8 cellular contexts compared by ENCODE assay signal in genomic region chr6:35688605-35689322, GRCh38. TPM values are rescaled to one million over a fixed set of nuclear protein-coding genes. Genes with fewer than 3 reads are reported as not detected.
DNase-seq lines count a peak whose midpoint lies in the region; ATAC-seq and TF ChIP-seq lines count a peak whose summit lies in the region.

FKBP5 (minus strand) TSS chr6:35688915; CDS start chr6:35642824, 46,091 bp downstream.

- peaks cover 28% of the 10 kb centered on the region for H3K4me1 Mint-ChIP-seq in osteocyte (ENCODE audit: unreplicated experiment)

- H3K4me1 ChIP-seq in DOHH2 (ENCODE audit: control insufficient read depth, low read length), result peaks cover 13% of the 10 kb centered on the region
- H3K4me1 ChIP-seq in thoracic aorta (ENCODE audit: control insufficient read depth in 1 of 2, low read depth in 2 of 2), result peaks cover 25 to 33% of the 10 kb centered on the region in 2 donors

- H3K36me3 ChIP-seq in DOHH2 (ENCODE audit: control insufficient read depth, low read length), result peaks cover 18% of the 10 kb centered on the region
- peaks cover 10% of the 10 kb centered on the region for H3K36me3 ChIP-seq in KOPT-K1 (ENCODE audit: insufficient read depth, low read length)
- peaks cover 5% of the 10 kb centered on the region for H3K36me3 ChIP-seq in thoracic aorta

- H3K27me3 ChIP-seq in DOHH2 (ENCODE audit: control insufficient read depth, low read length), result no peaks in the 10 kb centered on the region
- no peaks in the 10 kb centered on the region for H3K27me3 ChIP-seq in thoracic aorta (replicated peaks; ENCODE audit: insufficient read depth)

- H3K27ac ChIP-seq in DOHH2 (ENCODE audit: low read depth, low read length) (peak within 1 kb of the TSS; percentile 44), KOPT-K1 (ENCODE audit: low read depth, low read length, poor library complexity, severe bottlenecking) (peak within 1 kb of the TSS; percentile 85), thoracic aorta (peak within 1 kb of the TSS; percentile 93 to 97)

- no peaks in the 10 kb centered on the region for H3K9me3 Mint-ChIP-seq in activated naive CD4-positive, alpha-beta T cell treated with anti-CD3 and anti-CD28 coated beads, Interleukin-2, amount 50 U/mL, for 72 hours
- no peaks in the 10 kb centered on the region for H3K9me3 Mint-ChIP-seq in osteocyte (ENCODE audit: unreplicated experiment)

- peak within 1 kb of the TSS; percentile 76 for H3K4me3 ChIP-seq in DOHH2 (ENCODE audit: low read length)
- peak within 1 kb of the TSS; percentile 91 for H3K4me3 ChIP-seq in thoracic aorta

- no peaks in the 10 kb centered on the region for H3F3A ChIP-seq in DOHH2 (ENCODE audit: control insufficient read depth, insufficient read depth)

- no peak for TF ChIP-seq CTCF in DOHH2 (IDR thresholded peaks at IDR 0.05; ENCODE audit: low read depth, low read length, poor library complexity, severe bottlenecking)
- TF ChIP-seq CTCF in osteocyte (IDR thresholded peaks at IDR 0.05), result no peak
- TF ChIP-seq CTCF in thoracic aorta (IDR thresholded peaks at IDR 0.05), result no peak

- H3K4me2 ChIP-seq in DOHH2 (ENCODE audit: low read length), result peak within 1 kb of the TSS; percentile 84

- peak within 1 kb of the TSS; percentile 86 to 95 for H3K27ac Mint-ChIP-seq in activated naive CD4-positive, alpha-beta T cell treated with anti-CD3 and anti-CD28 coated beads, Interleukin-2, amount 50 U/mL, for 72 hours
- H3K27ac Mint-ChIP-seq in osteocyte (ENCODE audit: unreplicated experiment), result peak within 1 kb of the TSS; percentile 93

- no peaks in the 10 kb centered on the region for H3K9me3 ChIP-seq in DOHH2 (ENCODE audit: control insufficient read depth, insufficient read depth, low read length)
- H3K9me3 ChIP-seq in KOPT-K1 (ENCODE audit: insufficient read depth, low read length, poor library complexity, severe bottlenecking), result no peaks in the 10 kb centered on the region
- H3K9me3 ChIP-seq in thoracic aorta, result no peaks in the 10 kb centered on the region

- H4K20me1 ChIP-seq in DOHH2 (ENCODE audit: control insufficient read depth, insufficient read depth, low read depth, low read length), result no peaks in the 10 kb centered on the region

- no peaks in the 10 kb centered on the region for H3K9me2 ChIP-seq in DOHH2 (replicated peaks; ENCODE audit: control insufficient read depth, low read length)

- no peaks in the 10 kb centered on the region for H3K27me3 Mint-ChIP-seq in osteocyte (ENCODE audit: unreplicated experiment)

- peaks cover 11 to 30% of the 10 kb centered on the region in 2 donors for H3K36me3 Mint-ChIP-seq in activated naive CD4-positive, alpha-beta T cell treated with anti-CD3 and anti-CD28 coated beads, Interleukin-2, amount 50 U/mL, for 72 hours
- H3K36me3 Mint-ChIP-seq in osteocyte (ENCODE audit: unreplicated experiment), result no peaks in the 10 kb centered on the region

- H3K79me2 ChIP-seq in DOHH2 (ENCODE audit: control insufficient read depth, low read length), result peaks cover 48% of the 10 kb centered on the region

- H3K4me3 Mint-ChIP-seq in osteocyte (ENCODE audit: unreplicated experiment), result peak within 1 kb of the TSS; percentile 95

- ATAC-seq in GM21723 (IDR thresholded peaks at IDR 0.05; ENCODE audit: unreplicated experiment), result peak; percentile 78
- peak; percentile 94 to 95 for ATAC-seq in activated naive CD4-positive, alpha-beta T cell treated with anti-CD3 and anti-CD28 coated beads, Interleukin-2, amount 50 U/mL, for 72 hours
- peak; percentile 68 for ATAC-seq in thoracic aorta (ENCODE audit: insufficient number of reproducible peaks, low FRiP score, low read depth)

- DNase-seq in SKM-1 (lab: John Stamatoyannopoulos, UW; ENCODE audit: unreplicated experiment), result peak; percentile 72
- peak; percentile 92 to 95 for DNase-seq in activated naive CD4-positive, alpha-beta T cell treated with anti-CD3 and anti-CD28 coated beads, Interleukin-2, amount 50 U/mL, for 72 hours (ENCODE audit: low spot score in 2 of 2)
- peak; percentile 92 for DNase-seq in glomerular visceral epithelial cell (ENCODE audit: extremely low spot score)
- peak; percentile 97 for DNase-seq in osteocyte (ENCODE audit: extremely low spot score, unreplicated experiment)
- DNase-seq in thoracic aorta (ENCODE audit: low spot score), result peak; percentile 85

RNA-seq across cellular contexts. Expression of gene FKBP5, which starts in this region (rescaled TPM):
- total RNA-seq in activated naive CD4-positive, alpha-beta T cell treated with anti-CD3 and anti-CD28 coated beads, Interleukin-2, amount 50 U/mL, for 72 hours, result 100 to 1,000 TPM in 1 of 2 donors, 10 to 100 TPM in 1; 70.1 to 229 TPM
- total RNA-seq in osteocyte (108 and 112 TPM in 2 replicates), thoracic aorta (100 to 1,000 TPM; 156 to 271 TPM)

Comparison
In these comparisons a context has a peak if more than half of its experiments do, and no peak if none do; other contexts are left out.
1. Peak in every context shown above with its lines: DNase-seq, ATAC-seq, H3K4me3 ChIP-seq and H3K27ac ChIP-seq.
2. H3K27ac ChIP-seq: peak in every context shown above with its lines; median percentile 95 in thoracic aorta; 85 in KOPT-K1; 44 in DOHH2.